In the genomic region with DNA sequence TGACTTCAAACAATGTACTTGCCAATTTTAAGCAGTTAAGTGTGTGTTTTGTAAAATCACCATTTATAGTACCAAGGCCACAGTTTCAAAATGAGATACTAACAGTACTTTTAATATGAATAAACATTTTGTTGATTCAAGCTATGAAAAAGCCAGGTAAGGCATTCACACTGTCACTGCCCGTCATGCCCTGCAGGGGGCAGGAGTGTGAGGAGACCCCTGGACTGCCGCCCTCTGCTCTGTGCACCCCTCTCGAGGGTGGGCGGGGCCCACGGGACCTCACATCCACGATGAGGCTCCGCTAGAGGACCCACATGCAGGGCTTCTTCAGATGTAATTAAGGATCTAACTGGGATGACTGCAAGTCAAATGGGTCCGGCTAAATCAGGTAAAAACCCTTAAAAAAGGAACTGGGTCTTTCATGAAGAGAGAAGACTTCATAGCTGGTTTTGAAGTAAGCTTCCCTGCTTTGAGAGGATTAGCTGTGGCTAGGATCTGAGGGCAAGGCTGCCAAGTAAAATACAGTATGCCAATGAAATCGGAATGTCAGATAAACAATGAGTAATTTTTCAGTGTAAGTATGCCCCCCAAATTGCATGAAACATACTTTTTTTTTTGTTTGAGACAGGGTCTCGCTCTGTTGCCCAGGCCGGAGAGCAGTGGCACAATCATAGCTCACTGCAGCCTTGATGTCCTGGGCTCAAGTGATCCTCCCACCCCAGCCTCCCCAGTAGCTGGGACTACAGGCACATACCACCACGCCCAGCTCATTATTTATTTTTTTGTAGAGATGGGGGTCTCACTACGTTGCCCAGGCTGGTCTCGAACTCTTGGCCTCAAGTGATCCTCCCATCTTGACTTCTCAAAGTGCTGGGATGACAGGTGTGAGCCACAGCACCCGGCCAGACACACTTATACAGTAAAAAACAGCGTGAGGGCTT, we compare ENCODE assay signal across 9 cellular contexts. TPM values are rescaled to one million over a fixed set of nuclear protein-coding genes. Genes with fewer than 3 reads are reported as not detected.
DNase-seq lines count a peak whose midpoint lies in the region; ATAC-seq and TF ChIP-seq lines count a peak whose summit lies in the region.
"Had no signal": no experiment of that assay in that cellular context is flagged by ENCODE, and none has a peak within 500 bp of the region (broad histone marks: within the 10 kb centered on the region; RNA-seq: fewer than 3 reads in every experiment).

No MANE protein-coding gene starts in this region.

- WGBS in sigmoid colon, 2 donors: 73% methylated on average over 16 of the region's 16 CpGs

- no peaks in the 10 kb centered on the region for H3K9me3 ChIP-seq in A673 (ENCODE audit: low read depth, low read length, poor library complexity, severe bottlenecking)
- no peaks in the 10 kb centered on the region for H3K9me3 ChIP-seq in sigmoid colon

- peaks cover 99% of the 10 kb centered on the region for H3K36me3 ChIP-seq in A673 (ENCODE audit: insufficient read depth, low read length, poor library complexity, severe bottlenecking)
- H3K36me3 ChIP-seq in sigmoid colon: peaks cover 45 to 97% (median 89%) of the 10 kb centered on the region in 4 donors

- H3K36me3 Mint-ChIP-seq in activated T-cell treated with anti-CD3 and anti-CD28 coated beads, Interleukin-2, amount 50 U/mL, for 4 hours (ENCODE audit: insufficient read depth): peaks cover 53% of the 10 kb centered on the region

- no peaks in the 10 kb centered on the region for H3K9me3 Mint-ChIP-seq in activated T-cell treated with anti-CD3 and anti-CD28 coated beads, Interleukin-2, amount 50 U/mL, for 4 hours

- POLR2A ChIA-PET in A673 (lab: Charles Lee; ENCODE audit: low non-redundant PET): no interaction called here

- DNase-seq in A673 (ENCODE audit: low spot score) (no peak), iPS-NIHi7 (ENCODE audit: extremely low spot score) (peak; percentile 48), sigmoid colon (no peak), NCI-H2029 treated with DMSO at 0.1 percent for 48 hours (lab: John Stamatoyannopoulos, UW) (no peak), cerebellar nuclear complex (lab: John Stamatoyannopoulos, UW) (no peak), NCI-H2227 (lab: John Stamatoyannopoulos, UW; ENCODE audit: unreplicated experiment) (no peak)
- no peak for DNase-seq in activated T-cell treated with anti-CD3 and anti-CD28 coated beads, Interleukin-2, amount 50 U/mL, for 4 hours
- DNase-seq: activated gamma-delta T cell had no signal

- BruUV-seq in A673 (replicated peaks; lab: Mats Ljungman, UMichigan): no TSS peak

- H3K27ac ChIP-seq in A673 (ENCODE audit: low read depth, low read length, poor library complexity, severe bottlenecking): no peak overlapping the region
- no peak overlapping the region for H3K27ac ChIP-seq in sigmoid colon

- peaks cover 17% of the 10 kb centered on the region for H3K4me1 Mint-ChIP-seq in activated T-cell treated with anti-CD3 and anti-CD28 coated beads, Interleukin-2, amount 50 U/mL, for 4 hours (ENCODE audit: low read depth)

- intact Hi-C loops in A673 (cut with micrococcal nuclease; ENCODE audit: unreplicated experiment): no loop called here
- intact Hi-C loops in sigmoid colon (cut with DNase I): no loop called here

- TF ChIP-seq POLR2A in sigmoid colon (IDR thresholded peaks at IDR 0.05): no peak

- ATAC-seq in activated T-cell treated with anti-CD3 and anti-CD28 coated beads, Interleukin-2, amount 50 U/mL, for 4 hours: peak; percentile 72 to 78

- H3K27me3 ChIP-seq in A673 (replicated peaks; ENCODE audit: insufficient read depth, low read depth, low read length, poor library complexity) (no peaks in the 10 kb centered on the region), sigmoid colon (no peaks in the 10 kb centered on the region)

- CTCF ChIA-PET in A673 (lab: Charles Lee): interaction anchor here (0.9 to 1.1 kb wide), 2 partner anchors 16 to 33 kb away, joined by 3 read pairs; no protein-coding TSS in a partner anchor

- H3K4me3 ChIP-seq in A673 (ENCODE audit: low read depth, low read length, poor library complexity, severe bottlenecking): no peak overlapping the region
- no peak overlapping the region for H3K4me3 ChIP-seq in sigmoid colon

- H3K27me3 Mint-ChIP-seq in activated T-cell treated with anti-CD3 and anti-CD28 coated beads, Interleukin-2, amount 50 U/mL, for 4 hours (ENCODE audit: low read depth): no peaks in the 10 kb centered on the region

- no peaks in the 10 kb centered on the region for H3K4me1 ChIP-seq in A673 (ENCODE audit: insufficient read depth, low read length, poor library complexity, severe bottlenecking)
- H3K4me1 ChIP-seq in sigmoid colon: peaks cover 0 to 4% (median under 1%) of the 10 kb centered on the region in 4 donors

- no peak for TF ChIP-seq EP300 in sigmoid colon (IDR thresholded peaks at IDR 0.05)

- H3K4me3 Mint-ChIP-seq in activated T-cell treated with anti-CD3 and anti-CD28 coated beads, Interleukin-2, amount 50 U/mL, for 4 hours: no peak overlapping the region

- TF ChIP-seq CTCF in A673 (conservative IDR thresholded peaks at IDR 0.05; ENCODE audit: low read depth, low read length): peak; percentile 58
- peak; percentile 73 for TF ChIP-seq CTCF in GM12874 (IDR thresholded peaks at IDR 0.05; ENCODE audit: insufficient read depth, low read depth, low read length)
- TF ChIP-seq CTCF in sigmoid colon (IDR thresholded peaks at IDR 0.05): peak in 2 of 4 experiments; percentile 8 to 44

RNA-seq across cellular contexts. Expression of a gene that starts 18.7 kb away (rescaled TPM):
- total RNA-seq in A673 (2021) (61.7 and 64.4 TPM in 2 replicates), sigmoid colon (10 to 100 TPM; 48.7 to 70.6 (median 56.5) TPM)
- 10 to 100 TPM; 44.9 to 49.9 (median 47.4) TPM for total RNA-seq in activated T-cell treated with anti-CD3 and anti-CD28 coated beads, Interleukin-2, amount 50 U/mL, for 4 hours
- 10 to 100 TPM; 10.4 to 31.1 (median 13.8) TPM for polyA plus RNA-seq in sigmoid colon

RNA-seq across cellular contexts. Expression of a gene that starts 30.3 kb away (rescaled TPM):
- total RNA-seq in A673 (2021) (40.2 and 42.0 TPM in 2 replicates), sigmoid colon (10 to 100 TPM; 25.9 to 36.5 (median 34.5) TPM)
- 10 to 100 TPM; 42.7 to 52.9 (median 47.4) TPM for total RNA-seq in activated T-cell treated with anti-CD3 and anti-CD28 coated beads, Interleukin-2, amount 50 U/mL, for 4 hours
- 10 to 100 TPM; 17.4 to 20.6 (median 18.3) TPM for polyA plus RNA-seq in sigmoid colon

RNA-seq across cellular contexts. Expression of a gene that starts 44.9 kb away (rescaled TPM):
- 0.17 TPM in 1 of 2 replicates, not detected in the other for total RNA-seq in A673 (2021)
- total RNA-seq in activated T-cell treated with anti-CD3 and anti-CD28 coated beads, Interleukin-2, amount 50 U/mL, for 4 hours: 10 to 100 TPM in 2 of 3 donors, 1 to 10 TPM in 1; 6.8 to 16.1 (median 13.3) TPM
- total RNA-seq in sigmoid colon: 1 to 10 TPM; 2.5 to 7.2 (median 3.3) TPM
- polyA plus RNA-seq in sigmoid colon: 10 to 100 TPM in 1 of 3 donors, 1 to 10 TPM in 1, under 1 TPM in 1; 0.60 to 15.4 (median 2.3) TPM

RNA-seq across cellular contexts. Expression of a gene that starts 46.0 kb away (rescaled TPM):
- total RNA-seq in A673 (2021): 13.9 and 16.1 TPM in 2 replicates
- total RNA-seq in activated T-cell treated with anti-CD3 and anti-CD28 coated beads, Interleukin-2, amount 50 U/mL, for 4 hours: 1 to 10 TPM; 4.4 to 4.9 (median 4.5) TPM
- 10 to 100 TPM in 2 of 4 donors, 1 to 10 TPM in 2; 8.1 to 16.9 (median 12.1) TPM for total RNA-seq in sigmoid colon
- polyA plus RNA-seq in sigmoid colon: 1 to 10 TPM; 2.3 to 7.8 (median 3.8) TPM
